Comparison of ENCODE assay signal across 18 cellular contexts in genomic region chrX:96102997-96103396, GRCh38.
DNase-seq lines count a peak whose midpoint lies in the region; ATAC-seq and TF ChIP-seq lines count a peak whose summit lies in the region.
"Had no signal": no experiment of that assay in that cellular context is flagged by ENCODE, and none has a peak within 500 bp of the region (broad histone marks: within the 10 kb centered on the region; RNA-seq: fewer than 3 reads in every experiment).

No MANE protein-coding gene starts in this region.

- no peak for ATAC-seq in upper lobe of right lung
- ATAC-seq in natural killer cell treated with Interleukin-12 subunit alpha and Interleukin-12 subunit beta and Interleukin-15 and Interleukin-18, amount 100 ng/mL, for 72 hours = no peak
- ATAC-seq: HCT116 had no signal

- DNase-seq in DMS 273 (lab: John Stamatoyannopoulos, UW; ENCODE audit: unreplicated experiment) = peak; percentile 67
- peak; percentile 2 for DNase-seq in H4 (ENCODE audit: low spot score)
- peak; percentile 97 for DNase-seq in NCI-H446 treated with DMSO at 0.1 percent for 48 hours (lab: John Stamatoyannopoulos, UW)
- DNase-seq in osteoblast (ENCODE audit: insufficient read length, low spot score, missing footprints) = peak; percentile 10
- no peak for DNase-seq in tibial nerve (ENCODE audit: low spot score in 2 of 2)
- DNase-seq in upper lobe of right lung = no peak
- DNase-seq in natural killer cell treated with Interleukin-12 subunit alpha and Interleukin-12 subunit beta and Interleukin-15 and Interleukin-18, amount 100 ng/mL, for 72 hours (ENCODE audit: low spot score) = no peak
- DNase-seq: Caco-2; CD4-positive, CD25-positive, alpha-beta regulatory T cell; DMS79; GM23248; IMR-90; Karpas-422; NCI-H2081; NCI-H748 treated with DMSO at 0.1 percent for 48 hours had no signal

- no peak overlapping the region for H3K27ac Mint-ChIP-seq in natural killer cell treated with Interleukin-12 subunit alpha and Interleukin-12 subunit beta and Interleukin-15 and Interleukin-18, amount 100 ng/mL, for 72 hours
- H3K27ac Mint-ChIP-seq: B cell; CD4-positive, CD25-positive, alpha-beta regulatory T cell had no signal

- H3K4me1 Mint-ChIP-seq in natural killer cell treated with Interleukin-12 subunit alpha and Interleukin-12 subunit beta and Interleukin-15 and Interleukin-18, amount 100 ng/mL, for 72 hours (ENCODE audit: low read depth in 2 of 2) = no peaks in the 10 kb centered on the region
- H3K4me1 Mint-ChIP-seq: B cell; CD4-positive, CD25-positive, alpha-beta regulatory T cell had no signal

- H3K4me1 ChIP-seq in osteoblast (ENCODE audit: insufficient read depth, low read length) (no peaks in the 10 kb centered on the region), tibial nerve (no peaks in the 10 kb centered on the region), upper lobe of right lung (no peaks in the 10 kb centered on the region)
- H3K4me1 ChIP-seq: Caco-2 had no signal

- intact Hi-C loops in upper lobe of right lung (cut with DNase I) = no loop called here

- H3K9me3 ChIP-seq in osteoblast (ENCODE audit: low read depth, low read length) = no peaks in the 10 kb centered on the region
- no peaks in the 10 kb centered on the region for H3K9me3 ChIP-seq in tibial nerve
- H3K9me3 ChIP-seq in upper lobe of right lung = no peaks in the 10 kb centered on the region
- H3K9me3 ChIP-seq: Caco-2 had no signal

- no peaks in the 10 kb centered on the region for H3K36me3 ChIP-seq in osteoblast (ENCODE audit: insufficient read depth, low read length)
- no peaks in the 10 kb centered on the region for H3K36me3 ChIP-seq in tibial nerve
- H3K36me3 ChIP-seq in upper lobe of right lung = no peaks in the 10 kb centered on the region

- 80 to 85% methylated on average over 3 to 9 of the region's 9 CpGs for WGBS in tibial nerve, 2 donors

- no peaks in the 10 kb centered on the region for H3K79me2 ChIP-seq in osteoblast (ENCODE audit: insufficient read depth, low read length)

- no peaks in the 10 kb centered on the region for H3K27me3 ChIP-seq in osteoblast (ENCODE audit: insufficient read depth, low read length)
- H3K27me3 ChIP-seq in tibial nerve = no peaks in the 10 kb centered on the region
- H3K27me3 ChIP-seq in upper lobe of right lung = no peaks in the 10 kb centered on the region

- no peak overlapping the region for H2AFZ ChIP-seq in osteoblast (ENCODE audit: low read length)
- H2AFZ ChIP-seq: GM23248 had no signal

- TF ChIP-seq POLR2A in tibial nerve (IDR thresholded peaks at IDR 0.05) = no peak

- H3K36me3 Mint-ChIP-seq in natural killer cell treated with Interleukin-12 subunit alpha and Interleukin-12 subunit beta and Interleukin-15 and Interleukin-18, amount 100 ng/mL, for 72 hours = no peaks in the 10 kb centered on the region
- H3K36me3 Mint-ChIP-seq: CD4-positive, CD25-positive, alpha-beta regulatory T cell had no signal

- H3K4me3 ChIP-seq in osteoblast (ENCODE audit: insufficient read depth, low read length) (no peak overlapping the region), tibial nerve (no peak overlapping the region), upper lobe of right lung (no peak overlapping the region)
- H3K4me3 ChIP-seq: GM23248, SK-N-MC had no signal

- H4K20me1 ChIP-seq in osteoblast (ENCODE audit: insufficient read depth, low read length) = no peaks in the 10 kb centered on the region

- H3K4me3 Mint-ChIP-seq in natural killer cell treated with Interleukin-12 subunit alpha and Interleukin-12 subunit beta and Interleukin-15 and Interleukin-18, amount 100 ng/mL, for 72 hours = no peak overlapping the region
- H3K4me3 Mint-ChIP-seq: B cell had no signal

- no peak overlapping the region for H3K4me2 ChIP-seq in osteoblast (ENCODE audit: insufficient read depth, low read length)

- no peak overlapping the region for H3K27ac ChIP-seq in osteoblast (ENCODE audit: low read depth, low read length)
- H3K27ac ChIP-seq in tibial nerve = no peak overlapping the region
- no peak overlapping the region for H3K27ac ChIP-seq in upper lobe of right lung
- H3K27ac ChIP-seq: GM23248, SK-N-MC had no signal

- H3K9me3 Mint-ChIP-seq in natural killer cell treated with Interleukin-12 subunit alpha and Interleukin-12 subunit beta and Interleukin-15 and Interleukin-18, amount 100 ng/mL, for 72 hours = peaks cover 7% of the 10 kb centered on the region

- TF ChIP-seq CTCF in osteoblast (IDR thresholded peaks at IDR 0.05; ENCODE audit: extremely low read depth, low read depth, low read length) (no peak), tibial nerve (IDR thresholded peaks at IDR 0.05) (no peak), upper lobe of right lung (IDR thresholded peaks at IDR 0.05) (no peak)

- H3K27me3 Mint-ChIP-seq in natural killer cell treated with Interleukin-12 subunit alpha and Interleukin-12 subunit beta and Interleukin-15 and Interleukin-18, amount 100 ng/mL, for 72 hours = no peaks in the 10 kb centered on the region
- H3K27me3 Mint-ChIP-seq: B cell; CD4-positive, CD25-positive, alpha-beta regulatory T cell had no signal

- TF ChIP-seq EP300 in tibial nerve (IDR thresholded peaks at IDR 0.05) = no peak

Comparison
In these comparisons a context has a peak if more than half of its experiments do, and no peak if none do; other contexts are left out.
1. DNase-seq: peak in DMS 273 (single experiment), H4 (single experiment), NCI-H446 treated with DMSO at 0.1 percent for 48 hours (single experiment) and osteoblast (single experiment); none in tibial nerve (0 of 2), upper lobe of right lung (single experiment) and natural killer cell treated with Interleukin-12 subunit alpha and Interleukin-12 subunit beta and Interleukin-15 and Interleukin-18, amount 100 ng/mL, for 72 hours (single experiment).